ENCODE assay signal across 18 cellular contexts in genomic region chr18:58093311-58093790, GRCh38. TPM values are rescaled to one million over a fixed set of nuclear protein-coding genes. Genes with fewer than 3 reads are reported as not detected.
A peak's percentile ranks its signal among the peaks of the same experiment; 100 is the strongest.
DNase-seq lines count a peak whose midpoint lies in the region; ATAC-seq and TF ChIP-seq lines count a peak whose summit lies in the region.
"Had no signal": no experiment of that assay in that cellular context is flagged by ENCODE, and none has a peak within 500 bp of the region (broad histone marks: within the 10 kb centered on the region; RNA-seq: fewer than 3 reads in every experiment).

No MANE protein-coding gene starts in this region.

- peak; percentile 41 for DNase-seq in PC-3
- DNase-seq in epithelial cell of esophagus (ENCODE audit: low read depth) = peak; percentile 33
- DNase-seq in left lung = no peak
- DNase-seq in heart right ventricle = no peak
- DNase-seq in left ventricle myocardium superior = no peak
- no peak for DNase-seq in stimulated activated CD4-positive, alpha-beta T cell treated with anti-CD3 and anti-CD28 coated beads, Interleukin-4, amount 100 ng/mL, for 24 hours
- DNase-seq: AML-193, DMS79, GOT3, Karpas-422, NCI-H1048, NCI-H1436, NCI-H1930, NCI-H526, Peyer's patch had no signal

- peaks cover 61% of the 10 kb centered on the region for H3K79me2 ChIP-seq in PC-3 (ENCODE audit: low read length)

- no peak overlapping the region for H2AFZ ChIP-seq in PC-3 (ENCODE audit: low read length)

- CTCF ChIA-PET in PC-3 (lab: Charles Lee) = no interaction called here

- intact Hi-C loops in PC-3 (cut with micrococcal nuclease) (no loop called here), left lung (cut with DNase I) (no loop called here), heart right ventricle (cut with DNase I) (no loop called here), left ventricle myocardium superior (cut with micrococcal nuclease) (no loop called here)

- 83 to 91% methylated on average over 7 of the region's 7 CpGs for WGBS in heart right ventricle, 2 donors

- ATAC-seq in PC-3 = no peak
- ATAC-seq in left lung = no peak
- ATAC-seq in heart right ventricle = no peak
- no peak for ATAC-seq in left ventricle myocardium superior
- no peak for ATAC-seq in HG03460 (IDR thresholded peaks at IDR 0.05; ENCODE audit: unreplicated experiment)

- no peaks in the 10 kb centered on the region for H3K9me2 ChIP-seq in PC-3 (replicated peaks; ENCODE audit: low read length)

- no peak overlapping the region for H3K9ac ChIP-seq in PC-3 (ENCODE audit: low read length)

- H3K4me3 ChIP-seq in PC-3 (ENCODE audit: low read length) (no peak overlapping the region), epithelial cell of esophagus (ENCODE audit: low read length) (no peak overlapping the region), left lung (no peak overlapping the region), heart right ventricle (no peak overlapping the region)
- H3K4me3 ChIP-seq: Peyer's patch, SJSA1 had no signal

- H3K9me3 ChIP-seq in PC-3 (ENCODE audit: low read length) (no peaks in the 10 kb centered on the region), left lung (no peaks in the 10 kb centered on the region), heart right ventricle (no peaks in the 10 kb centered on the region)
- H3K9me3 ChIP-seq: Peyer's patch, SJSA1 had no signal

- H3K27ac ChIP-seq in PC-3 (ENCODE audit: low read length) (0 out of 2 replicates have a peak overlapping the region, but pooled peaks have one; percentile 30), left lung (peak overlapping the region; percentile 15 to 53), heart right ventricle (no peak overlapping the region)
- H3K27ac ChIP-seq: C4-2B, Peyer's patch, SJSA1 had no signal

- TF ChIP-seq CTCF in PC-3 (conservative IDR thresholded peaks at IDR 0.05; ENCODE audit: low read depth, low read length) = no peak
- no peak for TF ChIP-seq CTCF in epithelial cell of esophagus (IDR thresholded peaks at IDR 0.05; ENCODE audit: insufficient read depth, low read depth, low read length, missing control alignments)
- TF ChIP-seq CTCF in left lung (IDR thresholded peaks at IDR 0.05) = no peak
- no peak for TF ChIP-seq CTCF in heart right ventricle (IDR thresholded peaks at IDR 0.05)

- peaks cover 6% of the 10 kb centered on the region for H3F3A ChIP-seq in PC-3 (ENCODE audit: low read length, unreplicated experiment)

- POLR2A ChIA-PET in PC-3 (lab: Charles Lee; ENCODE audit: unreplicated experiment) = no interaction called here

- H3K36me3 ChIP-seq in PC-3 (ENCODE audit: low read depth, low read length) = no peaks in the 10 kb centered on the region
- H3K36me3 ChIP-seq in left lung = no peaks in the 10 kb centered on the region
- H3K36me3 ChIP-seq in heart right ventricle = no peaks in the 10 kb centered on the region
- H3K36me3 ChIP-seq: Peyer's patch, SJSA1 had no signal

- H3K4me1 ChIP-seq in PC-3 (ENCODE audit: insufficient read depth, low read length) (peaks cover 48% of the 10 kb centered on the region), left lung (peaks cover 10 to 52% of the 10 kb centered on the region in 2 donors), heart right ventricle (peaks cover 0 to 16% (median 4%) of the 10 kb centered on the region in 9 donors)

- no peaks in the 10 kb centered on the region for H4K20me1 ChIP-seq in PC-3 (ENCODE audit: low read length)

- H3K27me3 ChIP-seq in PC-3 (ENCODE audit: low read length) = no peaks in the 10 kb centered on the region
- no peaks in the 10 kb centered on the region for H3K27me3 ChIP-seq in left lung
- no peaks in the 10 kb centered on the region for H3K27me3 ChIP-seq in heart right ventricle
- H3K27me3 ChIP-seq: Peyer's patch, SJSA1 had no signal

- peak overlapping the region; percentile 24; the same call in 1 of the 2 replicates for H3K4me2 ChIP-seq in PC-3 (ENCODE audit: low read length)

- BruUV-seq in PC-3 (replicated peaks; lab: Mats Ljungman, UMichigan) = no TSS peak

RNA-seq across cellular contexts. Expression of gene NEDD4L, which starts 49.3 kb away (rescaled TPM):
- total RNA-seq in PC-3 (2014; rRNA removed) (100 and 105 TPM in 2 replicates), left lung (100 to 1,000 TPM; 109 to 159 TPM), heart right ventricle (10 to 100 TPM; 37.1 to 67.1 (median 50.2) TPM), left ventricle myocardium superior (67.4 TPM)
- polyA plus RNA-seq in heart right ventricle = 10 to 100 TPM in 1 of 2 donors, 1 to 10 TPM in 1; 9.6 to 13.5 TPM

Comparison
In these comparisons a context has a peak if more than half of its experiments do, and no peak if none do; other contexts are left out.
1. DNase-seq: peak in PC-3 (single experiment) and epithelial cell of esophagus (single experiment); none in left lung (0 of 2), heart right ventricle (0 of 2), left ventricle myocardium superior (single experiment) and stimulated activated CD4-positive, alpha-beta T cell treated with anti-CD3 and anti-CD28 coated beads, Interleukin-4, amount 100 ng/mL, for 24 hours (single experiment).
2. H3K27ac ChIP-seq: peak in PC-3 (single experiment) and left lung (2 of 2); none in heart right ventricle (0 of 10).